In the genomic region with DNA sequence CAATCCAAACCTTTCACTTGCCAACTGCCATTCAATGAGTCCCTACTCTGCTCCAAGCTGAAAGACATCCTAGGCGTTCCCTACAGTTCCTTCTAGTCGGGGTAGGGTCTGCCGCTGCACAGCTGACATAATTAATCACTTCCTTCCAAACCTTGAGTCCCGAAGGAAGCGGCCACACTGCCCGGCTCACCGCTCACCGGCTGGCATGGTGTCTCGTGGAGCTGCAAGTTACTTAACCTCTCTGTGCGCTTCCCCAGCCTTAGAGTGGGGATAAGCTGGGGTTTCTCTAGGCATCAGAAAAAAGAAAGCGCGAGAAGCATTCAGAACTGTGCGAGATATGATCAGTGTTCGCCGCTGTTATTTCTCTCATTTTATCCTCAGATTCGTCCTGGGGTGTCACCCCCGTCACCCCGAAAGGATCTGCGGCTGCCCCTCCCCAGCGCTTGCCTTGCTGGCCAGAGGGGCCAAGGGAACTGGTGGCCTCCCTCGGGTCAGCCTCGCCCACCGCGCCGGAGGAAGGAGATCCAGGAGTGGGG, we compare ENCODE assay signal across 8 cellular contexts. TPM values are rescaled to one million over a fixed set of nuclear protein-coding genes. Genes with fewer than 3 reads are reported as not detected.
DNase-seq lines count a peak whose midpoint lies in the region; ATAC-seq, FAIRE-seq and TF ChIP-seq lines count a peak whose summit lies in the region.

No MANE protein-coding gene starts in this region.

- TF ChIP-seq CTCF in CD14-positive monocyte (IDR thresholded peaks at IDR 0.05) = no peak
- TF ChIP-seq CTCF in endothelial cell of umbilical vein (IDR thresholded peaks at IDR 0.05; ENCODE audit: extremely low read depth in 1 of 2, insufficient read depth in 1 of 2, low read depth in 1 of 2, low read length in 2 of 2) = no peak
- no peak for TF ChIP-seq CTCF in upper lobe of right lung (IDR thresholded peaks at IDR 0.05)

- H3K9me1 ChIP-seq in endothelial cell of umbilical vein (replicated peaks; ENCODE audit: control insufficient read depth, extremely low read depth, insufficient read depth, low read length) = no peaks in the 10 kb centered on the region

- peak; percentile 90 for FAIRE-seq in endothelial cell of umbilical vein (lab: Jason Lieb, UNC)

- peaks cover 6 to 22% of the 10 kb centered on the region in 2 donors for H3K36me3 Mint-ChIP-seq in CD14-positive monocyte

- peak; percentile 49 for TF ChIP-seq POLR2A in endothelial cell of umbilical vein (IDR thresholded peaks at IDR 0.05; ENCODE audit: low read depth, low read length)

- no peaks in the 10 kb centered on the region for H4K20me1 ChIP-seq in endothelial cell of umbilical vein (replicated peaks; ENCODE audit: control insufficient read depth, extremely low read depth, insufficient read depth, low read length)

- H3K36me3 ChIP-seq in endothelial cell of umbilical vein (ENCODE audit: control insufficient read depth in 2 of 2, extremely low read depth in 1 of 2, insufficient read depth in 2 of 2, low read length in 2 of 2) (no peaks in the 10 kb centered on the region), mucosa of stomach (ENCODE audit: control insufficient read depth, insufficient read depth, low read length) (no peaks in the 10 kb centered on the region), upper lobe of right lung (peaks cover under 1% of the 10 kb centered on the region)

- H3K9me3 Mint-ChIP-seq in CD14-positive monocyte = peaks cover 0 to 2% (median 0%) of the 10 kb centered on the region in 7 donors

- CTCF ChIA-PET in endothelial cell of umbilical vein (lab: Charles Lee) = interaction anchor here (1.0 to 1.7 kb wide), 4 partner anchors 13 to 35 kb away, joined by 3 to 17 read pairs (median 6); partner anchors contain the start of gene RBSN

- peak overlapping the region; percentile 40 to 71 (median 66) for H3K4me3 ChIP-seq in endothelial cell of umbilical vein (replicated peaks in 1 of 3; ENCODE audit: insufficient read depth in 1 of 3, low read depth in 1 of 3, low read length in 3 of 3)
- H3K4me3 ChIP-seq in mucosa of stomach (ENCODE audit: low read length) = peak overlapping the region; percentile 80
- peak overlapping the region; percentile 84 for H3K4me3 ChIP-seq in upper lobe of right lung

- H3K27me3 ChIP-seq in endothelial cell of umbilical vein (ENCODE audit: control insufficient read depth in 2 of 2, insufficient read depth in 2 of 2, low read length in 2 of 2) (no peaks in the 10 kb centered on the region), mucosa of stomach (ENCODE audit: control insufficient read depth, insufficient read depth, low read length) (no peaks in the 10 kb centered on the region), upper lobe of right lung (no peaks in the 10 kb centered on the region)

- H3K9me3 ChIP-seq in endothelial cell of umbilical vein (replicated peaks; ENCODE audit: control insufficient read depth, insufficient read depth, low read length) (no peaks in the 10 kb centered on the region), mucosa of stomach (ENCODE audit: control insufficient read depth, low read length) (no peaks in the 10 kb centered on the region), upper lobe of right lung (no peaks in the 10 kb centered on the region)

- ATAC-seq in GM19025 (IDR thresholded peaks at IDR 0.05; ENCODE audit: low read depth, unreplicated experiment) = peak; percentile 3
- ATAC-seq in HG03280 (IDR thresholded peaks at IDR 0.05; ENCODE audit: unreplicated experiment) = peak; percentile 19
- ATAC-seq in upper lobe of right lung = peak; percentile 35

- peak overlapping the region; percentile 96 to 97 for H3K4me3 Mint-ChIP-seq in CD14-positive monocyte

- peaks cover 21% of the 10 kb centered on the region for H3K4me1 Mint-ChIP-seq in CD14-positive monocyte

- H3K4me1 ChIP-seq in endothelial cell of umbilical vein (ENCODE audit: control insufficient read depth, extremely low read depth, insufficient read depth, low read length) (peaks cover 10% of the 10 kb centered on the region), mucosa of stomach (ENCODE audit: control insufficient read depth, insufficient read depth, low read length) (peaks cover 15% of the 10 kb centered on the region), upper lobe of right lung (peaks cover 14% of the 10 kb centered on the region)

- dilution Hi-C loops in endothelial cell of umbilical vein (cut with MboI; ENCODE audit: extremely low pct_ligation_motif_present, low sequenced_read_pairs) = no loop called here

- peaks cover 29% of the 10 kb centered on the region for H3K79me2 ChIP-seq in endothelial cell of umbilical vein (ENCODE audit: control insufficient read depth, insufficient read depth, low read length)

- intact Hi-C loops in CD14-positive monocyte (cut with micrococcal nuclease) (loop anchor here (10.0 kb wide), 5 partner anchors 110 to 940 kb away; partner anchors contain the start of genes CCDC174 (in 1 of the 2), CHCHD4 (in 1 of the 2), NR2C2 (in 1 of the 2) and TMEM43 (in 1 of the 2)), endothelial cell of umbilical vein (cut with micrococcal nuclease) (loop anchor here (2.0 kb wide), 1 partner anchor 14 kb away; no protein-coding TSS in a partner anchor), upper lobe of right lung (cut with DNase I) (no loop called here)

- DNase-seq in CD14-positive monocyte (ENCODE audit: low spot score) (peak; percentile 52), UCSD-AML1 (lab: John Stamatoyannopoulos, UW; ENCODE audit: unreplicated experiment) (peak; percentile 56), endothelial cell of umbilical vein (ENCODE audit: low read depth, low spot score) (peak; percentile 61), upper lobe of right lung (no peak), NCI-H1048 (lab: John Stamatoyannopoulos, UW) (no peak)

- H2AFZ ChIP-seq in endothelial cell of umbilical vein (ENCODE audit: low read depth, low read length) = peak overlapping the region; percentile 39

- H3K9ac ChIP-seq in endothelial cell of umbilical vein (replicated peaks; ENCODE audit: extremely low read depth, insufficient read depth, low read length) (peak overlapping the region; percentile 79), mucosa of stomach (ENCODE audit: low read length) (peak overlapping the region; percentile 89)

- peak overlapping the region; percentile 42 for H3K27ac ChIP-seq in endothelial cell of umbilical vein (ENCODE audit: insufficient read depth, low read depth, low read length)
- H3K27ac ChIP-seq in upper lobe of right lung = peak overlapping the region; percentile 88

- H3K27ac Mint-ChIP-seq in CD14-positive monocyte = peak overlapping the region; percentile 69 to 97 (median 95)

- peaks cover 0 to 2% (median 0%) of the 10 kb centered on the region in 3 donors for H3K27me3 Mint-ChIP-seq in CD14-positive monocyte (ENCODE audit: low read depth in 3 of 3)

- POLR2A ChIA-PET in endothelial cell of umbilical vein (lab: Charles Lee) = no interaction called here

- BruUV-seq in endothelial cell of umbilical vein (replicated peaks; lab: Mats Ljungman, UMichigan) = TSS peak; percentile 79

- peak overlapping the region; percentile 52 for H3K4me2 ChIP-seq in endothelial cell of umbilical vein (ENCODE audit: insufficient read depth, low read length)

TF ChIP-seq in endothelial cell of umbilical vein, 7 proteins besides CTCF, POLR2A, EP300 and RAD21:
- TF ChIP-seq POLR2AphosphoS5 (IDR thresholded peaks at IDR 0.05; ENCODE audit: insufficient read depth, low read depth, low read length) = peak; percentile 55
- no peak for TF ChIP-seq EZH2 (IDR thresholded peaks at IDR 0.05; ENCODE audit: borderline replicate concordance, low read depth, low read length, severe bottlenecking)

RNA-seq across cellular contexts. Expression of gene MRPS25, which starts 0.7 kb away (rescaled TPM):
- 10 to 100 TPM; 23.7 to 24.6 TPM for polyA plus RNA-seq in CD14-positive monocyte
- total RNA-seq in endothelial cell of umbilical vein = 58.1 and 68.7 TPM in 2 replicates
- polyA plus RNA-seq in endothelial cell of umbilical vein = 32.5 and 32.7 TPM in 2 replicates
- 24.3 TPM in 2 replicates for polyA plus RNA-seq in endothelial cell of umbilical vein (2011; cell fraction: cytosol; rRNA removed)
- polyA plus RNA-seq in endothelial cell of umbilical vein (2011; cell fraction: nucleus; rRNA removed) = 137 and 150 TPM in 2 replicates
- polyA plus RNA-seq in endothelial cell of umbilical vein (2012) = 46.5 and 49.4 TPM in 2 replicates
- 24.3 and 33.0 TPM in 2 replicates for polyA minus RNA-seq in endothelial cell of umbilical vein
- 50.2 TPM for polyA minus RNA-seq in endothelial cell of umbilical vein (2011; cell fraction: cytosol; rRNA and poly(A)+ RNA removed)
- 20.3 and 30.5 TPM in 2 replicates for polyA minus RNA-seq in endothelial cell of umbilical vein (2011; cell fraction: nucleus; rRNA and poly(A)+ RNA removed)
- 60.2 TPM for total RNA-seq in upper lobe of right lung

RNA-seq across cellular contexts. Expression of gene RBSN, which starts 34.6 kb away (rescaled TPM):
- polyA plus RNA-seq in CD14-positive monocyte = 10 to 100 TPM in 1 of 2 donors, 1 to 10 TPM in 1; 6.7 to 10.1 TPM
- 23.1 and 23.6 TPM in 2 replicates for total RNA-seq in endothelial cell of umbilical vein
- polyA plus RNA-seq in endothelial cell of umbilical vein = 5.8 and 6.7 TPM in 2 replicates
- polyA plus RNA-seq in endothelial cell of umbilical vein (2011; cell fraction: cytosol; rRNA removed) = 6.7 and 7.1 TPM in 2 replicates
- 14.9 and 15.9 TPM in 2 replicates for polyA plus RNA-seq in endothelial cell of umbilical vein (2011; cell fraction: nucleus; rRNA removed)
- 7.4 and 10.5 TPM in 2 replicates for polyA plus RNA-seq in endothelial cell of umbilical vein (2012)
- polyA minus RNA-seq in endothelial cell of umbilical vein = 18.1 and 20.0 TPM in 2 replicates
- 19.2 TPM for polyA minus RNA-seq in endothelial cell of umbilical vein (2011; cell fraction: cytosol; rRNA and poly(A)+ RNA removed)
- polyA minus RNA-seq in endothelial cell of umbilical vein (2011; cell fraction: nucleus; rRNA and poly(A)+ RNA removed) = 11.8 and 13.9 TPM in 2 replicates
- total RNA-seq in upper lobe of right lung = 27.6 TPM

Comparison
In these comparisons a context has a peak if more than half of its experiments do, and no peak if none do; other contexts are left out.
1. DNase-seq: peak in CD14-positive monocyte (single experiment), UCSD-AML1 (single experiment) and endothelial cell of umbilical vein (single experiment); none in upper lobe of right lung (single experiment) and NCI-H1048 (single experiment).
2. Peak in every context shown above with its lines, with median percentiles within 50 percentile points of each other: ATAC-seq and H3K4me3 ChIP-seq.